8 cellular contexts compared by ENCODE assay signal in the genomic region with DNA sequence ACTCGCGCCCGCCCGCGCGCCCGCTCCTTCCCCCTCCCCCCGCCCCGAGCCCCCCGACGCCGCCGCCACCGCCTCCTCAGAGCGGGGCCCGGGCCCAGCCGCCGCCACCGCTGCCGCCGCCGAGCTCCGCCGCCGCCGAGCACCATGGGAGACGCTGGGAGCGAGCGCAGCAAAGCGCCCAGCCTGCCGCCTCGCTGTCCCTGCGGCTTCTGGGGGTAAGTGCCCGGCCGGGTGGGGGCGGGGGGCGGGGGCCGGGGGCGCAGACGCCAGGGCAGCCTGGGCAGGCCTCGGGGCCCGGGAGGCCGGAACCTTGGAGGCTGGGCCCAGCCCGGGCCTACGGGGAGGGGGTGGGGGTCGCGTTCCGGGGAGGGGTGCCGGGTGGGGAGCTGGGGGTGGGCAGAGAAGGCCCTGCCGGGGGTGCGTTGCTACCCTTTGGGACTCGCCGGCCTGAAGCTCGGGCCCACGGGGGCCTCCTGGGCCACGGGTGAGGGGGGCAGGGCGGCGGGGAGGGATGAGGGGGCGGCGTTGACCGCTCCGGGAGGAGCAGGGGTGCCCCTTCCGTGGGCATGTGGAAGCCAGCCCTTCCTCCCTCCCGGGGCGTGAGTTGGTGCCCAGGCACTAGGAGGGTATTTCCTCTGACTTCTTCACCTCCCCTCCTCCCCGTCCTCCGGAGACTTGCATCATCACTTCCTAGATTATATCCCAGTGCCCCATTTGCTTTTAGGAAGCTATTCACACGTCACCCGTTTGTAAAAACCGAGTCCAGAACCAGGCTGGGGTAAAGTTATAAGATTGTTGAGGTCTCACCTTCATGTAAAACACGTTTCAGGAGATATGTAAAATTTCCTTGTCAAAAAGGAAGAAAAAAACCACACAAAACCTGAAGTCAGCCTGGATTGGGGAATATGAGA. TPM values are rescaled to one million over a fixed set of nuclear protein-coding genes. Genes with fewer than 3 reads are reported as not detected.
DNase-seq lines count a peak whose midpoint lies in the region; ATAC-seq and TF ChIP-seq lines count a peak whose summit lies in the region.

No MANE protein-coding gene starts in this region.

- H3K27ac ChIP-seq in lower lobe of right lung = peak overlapping the region; percentile 98

- peaks cover 4% of the 10 kb centered on the region for H3K36me3 Mint-ChIP-seq in activated CD4-positive, alpha-beta memory T cell treated with anti-CD3 and anti-CD28 coated beads for 36 hours

- H3K27ac Mint-ChIP-seq in activated CD4-positive, alpha-beta memory T cell treated with anti-CD3 and anti-CD28 coated beads for 36 hours = peak overlapping the region; percentile 93

- DNase-seq in NCI-H1417 (lab: John Stamatoyannopoulos, UW) = peak in 2 of 3 experiments; percentile 35 to 63
- no peak for DNase-seq in NCI-H1417 treated with DMSO at 0.1 percent for 48 hours (lab: John Stamatoyannopoulos, UW)
- DNase-seq in NCI-H2107 treated with DMSO at 0.1 percent for 48 hours (lab: John Stamatoyannopoulos, UW; ENCODE audit: unreplicated experiment) = peak; percentile 4
- DNase-seq in activated CD4-positive, alpha-beta memory T cell treated with anti-CD3 and anti-CD28 coated beads for 36 hours = peak; percentile 62
- peak; percentile 46 for DNase-seq in effector CD4-positive, alpha-beta T cell
- DNase-seq in lower lobe of right lung = peak; percentile 79
- peak; percentile 24 to 28 (median 24) for DNase-seq in stimulated activated CD4-positive, alpha-beta T cell treated with anti-CD3 and anti-CD28 coated beads, TNF-alpha, amount 100 ng/mL, for 4 hours (ENCODE audit: low read depth in 3 of 3)

- peak overlapping the region; percentile 83 for H3K4me3 ChIP-seq in lower lobe of right lung

- H3K27me3 Mint-ChIP-seq in activated CD4-positive, alpha-beta memory T cell treated with anti-CD3 and anti-CD28 coated beads for 36 hours = no peaks in the 10 kb centered on the region

- H3K4me3 Mint-ChIP-seq in activated CD4-positive, alpha-beta memory T cell treated with anti-CD3 and anti-CD28 coated beads for 36 hours = peak overlapping the region; percentile 92

- POLR2A ChIA-PET in activated CD4-positive, alpha-beta memory T cell treated with anti-CD3 and anti-CD28 coated beads for 36 hours (lab: Charles Lee) = interaction anchor here (1.5 to 1.8 kb wide), 3 partner anchors 7 to 39 kb away, joined by 4 to 10 read pairs (median 9); no protein-coding TSS in a partner anchor

- peaks cover 50% of the 10 kb centered on the region for H3K4me1 ChIP-seq in lower lobe of right lung

- TF ChIP-seq CTCF in lower lobe of right lung (IDR thresholded peaks at IDR 0.05) = no peak

- no peaks in the 10 kb centered on the region for H3K9me3 Mint-ChIP-seq in activated CD4-positive, alpha-beta memory T cell treated with anti-CD3 and anti-CD28 coated beads for 36 hours

- H3K36me3 ChIP-seq in lower lobe of right lung = no peaks in the 10 kb centered on the region

- ATAC-seq in lower lobe of right lung (peak; percentile 31 to 57), HG03571 (IDR thresholded peaks at IDR 0.05; ENCODE audit: unreplicated experiment) (no peak)

- intact Hi-C loops in activated CD4-positive, alpha-beta memory T cell treated with anti-CD3 and anti-CD28 coated beads for 36 hours (cut with micrococcal nuclease) = loop anchor here (1.0 to 5.0 kb wide), 6 partner anchors 17 to 1292 kb away; a partner anchor contains a TSS
- intact Hi-C loops in lower lobe of right lung (cut with DNase I) = no loop called here

- H3K27me3 ChIP-seq in lower lobe of right lung (ENCODE audit: low read depth) = no peaks in the 10 kb centered on the region

- CTCF ChIA-PET in activated CD4-positive, alpha-beta memory T cell treated with anti-CD3 and anti-CD28 coated beads for 36 hours (lab: Charles Lee) = interaction anchor here (1.3 to 1.7 kb wide), 2 partner anchors 27 to 29 kb away, joined by 3 to 6 read pairs; no protein-coding TSS in a partner anchor

- H3K4me1 Mint-ChIP-seq in activated CD4-positive, alpha-beta memory T cell treated with anti-CD3 and anti-CD28 coated beads for 36 hours (ENCODE audit: low read depth) = peaks cover 58% of the 10 kb centered on the region

- H3K9me3 ChIP-seq in lower lobe of right lung = no peaks in the 10 kb centered on the region

RNA-seq across cellular contexts. Expression of a gene that starts 0.5 kb away (rescaled TPM):
- total RNA-seq in activated CD4-positive, alpha-beta memory T cell treated with anti-CD3 and anti-CD28 coated beads for 36 hours = 10 to 100 TPM; 35.1 to 36.4 TPM
- total RNA-seq in lower lobe of right lung = 83.3 TPM
